ENCODE assay signal across 1 cellular context in the genomic region with DNA sequence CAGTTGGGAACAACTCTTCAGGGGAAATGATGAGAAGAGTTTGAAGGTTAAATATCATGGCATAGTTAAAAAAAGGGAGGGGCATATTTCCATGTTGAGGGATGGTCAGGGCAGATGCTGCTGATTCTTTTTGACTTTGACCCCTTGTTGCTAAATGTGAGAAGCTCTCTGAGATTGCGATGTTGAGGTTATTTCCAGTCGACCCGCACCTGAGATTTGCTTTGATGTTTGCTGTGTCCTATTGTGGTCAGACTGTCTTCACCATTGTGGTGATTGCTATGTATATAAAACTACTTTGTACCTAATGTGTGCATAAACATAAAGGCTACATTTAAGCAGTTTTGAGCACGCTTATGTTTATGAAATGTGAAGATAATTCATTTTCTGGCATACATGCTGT.
TF ChIP-seq lines count a peak whose summit lies in the region.

No MANE protein-coding gene starts in this region.

TF ChIP-seq in HepG2, 621 proteins besides CTCF, POLR2A, EP300 and RAD21 (continued from another document):
- TF ChIP-seq, protein P1, sequence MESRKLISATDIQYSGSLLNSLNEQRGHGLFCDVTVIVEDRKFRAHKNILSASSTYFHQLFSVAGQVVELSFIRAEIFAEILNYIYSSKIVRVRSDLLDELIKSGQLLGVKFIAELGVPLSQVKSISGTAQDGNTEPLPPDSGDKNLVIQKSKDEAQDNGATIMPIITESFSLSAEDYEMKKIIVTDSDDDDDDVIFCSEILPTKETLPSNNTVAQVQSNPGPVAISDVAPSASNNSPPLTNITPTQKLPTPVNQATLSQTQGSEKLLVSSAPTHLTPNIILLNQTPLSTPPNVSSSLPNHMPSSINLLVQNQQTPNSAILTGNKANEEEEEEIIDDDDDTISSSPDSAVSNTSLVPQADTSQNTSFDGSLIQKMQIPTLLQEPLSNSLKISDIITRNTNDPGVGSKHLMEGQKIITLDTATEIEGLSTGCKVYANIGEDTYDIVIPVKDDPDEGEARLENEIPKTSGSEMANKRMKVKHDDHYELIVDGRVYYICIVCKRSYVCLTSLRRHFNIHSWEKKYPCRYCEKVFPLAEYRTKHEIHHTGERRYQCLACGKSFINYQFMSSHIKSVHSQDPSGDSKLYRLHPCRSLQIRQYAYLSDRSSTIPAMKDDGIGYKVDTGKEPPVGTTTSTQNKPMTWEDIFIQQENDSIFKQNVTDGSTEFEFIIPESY (CRISPR knock-in tag; IDR thresholded peaks at IDR 0.05) = no peak
- peak; percentile 57 for TF ChIP-seq CEBPG (CRISPR knock-in tag; IDR thresholded peaks at IDR 0.05)
- peak; percentile 68; the same call in 1 of the 2 replicates for TF ChIP-seq NCOR1 (IDR thresholded peaks at IDR 0.05; ENCODE audit: borderline replicate concordance, low read length)
- no peak for TF ChIP-seq SAFB2 (CRISPR knock-in tag; IDR thresholded peaks at IDR 0.05; ENCODE audit: borderline replicate concordance, low read depth)
- TF ChIP-seq ZNF451 (CRISPR knock-in tag; IDR thresholded peaks at IDR 0.05) = no peak
- no peak for TF ChIP-seq ZNF615 (CRISPR knock-in tag; IDR thresholded peaks at IDR 0.05; ENCODE audit: borderline replicate concordance)
- 0 out of 2 replicates have a peak, but pooled peaks have one; percentile 27 for TF ChIP-seq MED1 (CRISPR knock-in tag; IDR thresholded peaks at IDR 0.05)
- TF ChIP-seq TCF7 (IDR thresholded peaks at IDR 0.05; ENCODE audit: low read depth) = peak; percentile 85
- no peak for TF ChIP-seq GZF1 (CRISPR knock-in tag; IDR thresholded peaks at IDR 0.05)
- no peak for TF ChIP-seq ZNF30 (CRISPR knock-in tag; IDR thresholded peaks at IDR 0.05)
- TF ChIP-seq THAP11 (CRISPR knock-in tag; IDR thresholded peaks at IDR 0.05) = peak; percentile 22; the same call in 1 of the 2 replicates
- TF ChIP-seq EZH2 (conservative IDR thresholded peaks at IDR 0.05; ENCODE audit: low read depth, low read length) = no peak
- peak; percentile 37 for TF ChIP-seq SKI (IDR thresholded peaks at IDR 0.05; ENCODE audit: partially characterized antibody)
- peak in 1 of 2 experiments; percentile 75; a peak in 2 of 4 replicates for TF ChIP-seq NR2F1 (CRISPR knock-in tag; IDR thresholded peaks at IDR 0.05)
- peak; percentile 78; the same call in 1 of the 2 replicates for TF ChIP-seq SNAPC2 (CRISPR knock-in tag; IDR thresholded peaks at IDR 0.05)
- TF ChIP-seq ZNF644 (CRISPR knock-in tag; IDR thresholded peaks at IDR 0.05; ENCODE audit: low read depth) = 0 out of 2 replicates have a peak, but pooled peaks have one; percentile 37
- TF ChIP-seq HNF4A (CRISPR knock-in tag; IDR thresholded peaks at IDR 0.05) = peak; percentile 89
- TF ChIP-seq AGO1 (IDR thresholded peaks at IDR 0.05; ENCODE audit: low read depth, low read length, poor library complexity, severe bottlenecking) = no peak
- TF ChIP-seq, protein P2, sequence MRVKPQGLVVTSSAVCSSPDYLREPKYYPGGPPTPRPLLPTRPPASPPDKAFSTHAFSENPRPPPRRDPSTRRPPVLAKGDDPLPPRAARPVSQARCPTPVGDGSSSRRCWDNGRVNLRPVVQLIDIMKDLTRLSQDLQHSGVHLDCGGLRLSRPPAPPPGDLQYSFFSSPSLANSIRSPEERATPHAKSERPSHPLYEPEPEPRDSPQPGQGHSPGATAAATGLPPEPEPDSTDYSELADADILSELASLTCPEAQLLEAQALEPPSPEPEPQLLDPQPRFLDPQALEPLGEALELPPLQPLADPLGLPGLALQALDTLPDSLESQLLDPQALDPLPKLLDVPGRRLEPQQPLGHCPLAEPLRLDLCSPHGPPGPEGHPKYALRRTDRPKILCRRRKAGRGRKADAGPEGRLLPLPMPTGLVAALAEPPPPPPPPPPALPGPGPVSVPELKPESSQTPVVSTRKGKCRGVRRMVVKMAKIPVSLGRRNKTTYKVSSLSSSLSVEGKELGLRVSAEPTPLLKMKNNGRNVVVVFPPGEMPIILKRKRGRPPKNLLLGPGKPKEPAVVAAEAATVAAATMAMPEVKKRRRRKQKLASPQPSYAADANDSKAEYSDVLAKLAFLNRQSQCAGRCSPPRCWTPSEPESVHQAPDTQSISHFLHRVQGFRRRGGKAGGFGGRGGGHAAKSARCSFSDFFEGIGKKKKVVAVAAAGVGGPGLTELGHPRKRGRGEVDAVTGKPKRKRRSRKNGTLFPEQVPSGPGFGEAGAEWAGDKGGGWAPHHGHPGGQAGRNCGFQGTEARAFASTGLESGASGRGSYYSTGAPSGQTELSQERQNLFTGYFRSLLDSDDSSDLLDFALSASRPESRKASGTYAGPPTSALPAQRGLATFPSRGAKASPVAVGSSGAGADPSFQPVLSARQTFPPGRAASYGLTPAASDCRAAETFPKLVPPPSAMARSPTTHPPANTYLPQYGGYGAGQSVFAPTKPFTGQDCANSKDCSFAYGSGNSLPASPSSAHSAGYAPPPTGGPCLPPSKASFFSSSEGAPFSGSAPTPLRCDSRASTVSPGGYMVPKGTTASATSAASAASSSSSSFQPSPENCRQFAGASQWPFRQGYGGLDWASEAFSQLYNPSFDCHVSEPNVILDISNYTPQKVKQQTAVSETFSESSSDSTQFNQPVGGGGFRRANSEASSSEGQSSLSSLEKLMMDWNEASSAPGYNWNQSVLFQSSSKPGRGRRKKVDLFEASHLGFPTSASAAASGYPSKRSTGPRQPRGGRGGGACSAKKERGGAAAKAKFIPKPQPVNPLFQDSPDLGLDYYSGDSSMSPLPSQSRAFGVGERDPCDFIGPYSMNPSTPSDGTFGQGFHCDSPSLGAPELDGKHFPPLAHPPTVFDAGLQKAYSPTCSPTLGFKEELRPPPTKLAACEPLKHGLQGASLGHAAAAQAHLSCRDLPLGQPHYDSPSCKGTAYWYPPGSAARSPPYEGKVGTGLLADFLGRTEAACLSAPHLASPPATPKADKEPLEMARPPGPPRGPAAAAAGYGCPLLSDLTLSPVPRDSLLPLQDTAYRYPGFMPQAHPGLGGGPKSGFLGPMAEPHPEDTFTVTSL (CRISPR knock-in tag; IDR thresholded peaks at IDR 0.05; ENCODE audit: borderline replicate concordance) = peak; percentile 62; the same call in 1 of the 2 replicates
- TF ChIP-seq MEIS1 (CRISPR knock-in tag; IDR thresholded peaks at IDR 0.05; ENCODE audit: borderline replicate concordance) = no peak
- TF ChIP-seq, protein P3, sequence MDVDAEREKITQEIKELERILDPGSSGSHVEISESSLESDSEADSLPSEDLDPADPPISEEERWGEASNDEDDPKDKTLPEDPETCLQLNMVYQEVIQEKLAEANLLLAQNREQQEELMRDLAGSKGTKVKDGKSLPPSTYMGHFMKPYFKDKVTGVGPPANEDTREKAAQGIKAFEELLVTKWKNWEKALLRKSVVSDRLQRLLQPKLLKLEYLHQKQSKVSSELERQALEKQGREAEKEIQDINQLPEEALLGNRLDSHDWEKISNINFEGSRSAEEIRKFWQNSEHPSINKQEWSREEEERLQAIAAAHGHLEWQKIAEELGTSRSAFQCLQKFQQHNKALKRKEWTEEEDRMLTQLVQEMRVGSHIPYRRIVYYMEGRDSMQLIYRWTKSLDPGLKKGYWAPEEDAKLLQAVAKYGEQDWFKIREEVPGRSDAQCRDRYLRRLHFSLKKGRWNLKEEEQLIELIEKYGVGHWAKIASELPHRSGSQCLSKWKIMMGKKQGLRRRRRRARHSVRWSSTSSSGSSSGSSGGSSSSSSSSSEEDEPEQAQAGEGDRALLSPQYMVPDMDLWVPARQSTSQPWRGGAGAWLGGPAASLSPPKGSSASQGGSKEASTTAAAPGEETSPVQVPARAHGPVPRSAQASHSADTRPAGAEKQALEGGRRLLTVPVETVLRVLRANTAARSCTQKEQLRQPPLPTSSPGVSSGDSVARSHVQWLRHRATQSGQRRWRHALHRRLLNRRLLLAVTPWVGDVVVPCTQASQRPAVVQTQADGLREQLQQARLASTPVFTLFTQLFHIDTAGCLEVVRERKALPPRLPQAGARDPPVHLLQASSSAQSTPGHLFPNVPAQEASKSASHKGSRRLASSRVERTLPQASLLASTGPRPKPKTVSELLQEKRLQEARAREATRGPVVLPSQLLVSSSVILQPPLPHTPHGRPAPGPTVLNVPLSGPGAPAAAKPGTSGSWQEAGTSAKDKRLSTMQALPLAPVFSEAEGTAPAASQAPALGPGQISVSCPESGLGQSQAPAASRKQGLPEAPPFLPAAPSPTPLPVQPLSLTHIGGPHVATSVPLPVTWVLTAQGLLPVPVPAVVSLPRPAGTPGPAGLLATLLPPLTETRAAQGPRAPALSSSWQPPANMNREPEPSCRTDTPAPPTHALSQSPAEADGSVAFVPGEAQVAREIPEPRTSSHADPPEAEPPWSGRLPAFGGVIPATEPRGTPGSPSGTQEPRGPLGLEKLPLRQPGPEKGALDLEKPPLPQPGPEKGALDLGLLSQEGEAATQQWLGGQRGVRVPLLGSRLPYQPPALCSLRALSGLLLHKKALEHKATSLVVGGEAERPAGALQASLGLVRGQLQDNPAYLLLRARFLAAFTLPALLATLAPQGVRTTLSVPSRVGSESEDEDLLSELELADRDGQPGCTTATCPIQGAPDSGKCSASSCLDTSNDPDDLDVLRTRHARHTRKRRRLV (CRISPR knock-in tag; IDR thresholded peaks at IDR 0.05) = peak; percentile 61; the same call in 1 of the 2 replicates
- TF ChIP-seq, protein P4, sequence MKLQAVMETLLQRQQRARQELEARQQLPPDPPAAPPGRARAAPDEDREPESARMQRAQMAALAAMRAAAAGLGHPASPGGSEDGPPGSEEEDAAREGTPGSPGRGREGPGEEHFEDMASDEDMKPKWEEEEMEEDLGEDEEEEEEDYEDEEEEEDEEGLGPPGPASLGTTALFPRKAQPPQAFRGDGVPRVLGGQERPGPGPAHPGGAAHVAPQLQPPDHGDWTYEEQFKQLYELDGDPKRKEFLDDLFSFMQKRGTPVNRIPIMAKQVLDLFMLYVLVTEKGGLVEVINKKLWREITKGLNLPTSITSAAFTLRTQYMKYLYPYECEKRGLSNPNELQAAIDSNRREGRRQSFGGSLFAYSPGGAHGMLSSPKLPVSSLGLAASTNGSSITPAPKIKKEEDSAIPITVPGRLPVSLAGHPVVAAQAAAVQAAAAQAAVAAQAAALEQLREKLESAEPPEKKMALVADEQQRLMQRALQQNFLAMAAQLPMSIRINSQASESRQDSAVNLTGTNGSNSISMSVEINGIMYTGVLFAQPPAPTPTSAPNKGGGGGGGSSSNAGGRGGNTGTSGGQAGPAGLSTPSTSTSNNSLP (IDR thresholded peaks at IDR 0.05; ENCODE audit: low read depth, low read length) = peak; percentile 71
- TF ChIP-seq HHEX (CRISPR knock-in tag; IDR thresholded peaks at IDR 0.05) = 0 out of 2 replicates have a peak, but pooled peaks have one; percentile 34
- TF ChIP-seq NFE2 (CRISPR knock-in tag; IDR thresholded peaks at IDR 0.05) = no peak
